ENCODE assay signal across 1 cellular context in genomic region chr9:113514748-113515147, GRCh38.
TF ChIP-seq lines count a peak whose summit lies in the region.

No MANE protein-coding gene starts in this region.

TF ChIP-seq in IMR-90, 13 proteins besides CTCF, POLR2A, EP300 and RAD21:
- TF ChIP-seq NFE2L2 (IDR thresholded peaks at IDR 0.05; ENCODE audit: low read depth, low read length) (no peak), ELK1 (IDR thresholded peaks at IDR 0.05; ENCODE audit: borderline replicate concordance, low read depth, low read length) (no peak), MAFK (IDR thresholded peaks at IDR 0.05; ENCODE audit: low read depth, low read length) (no peak), RCOR1 (IDR thresholded peaks at IDR 0.05; ENCODE audit: insufficient replicate concordance, low read length) (no peak), SMC3 (IDR thresholded peaks at IDR 0.05; ENCODE audit: low read depth, low read length) (no peak), MAZ (IDR thresholded peaks at IDR 0.05; ENCODE audit: borderline replicate concordance, low read depth, low read length) (no peak), BHLHE40 (IDR thresholded peaks at IDR 0.05; ENCODE audit: low read depth, low read length) (no peak), MXI1 (IDR thresholded peaks at IDR 0.05; ENCODE audit: borderline replicate concordance, low read depth, low read length) (no peak), RFX5 (IDR thresholded peaks at IDR 0.05; ENCODE audit: low read depth, low read length) (no peak), CHD1 (IDR thresholded peaks at IDR 0.05; ENCODE audit: low read depth, low read length) (no peak), CEBPB (IDR thresholded peaks at IDR 0.05; ENCODE audit: low read depth, low read length) (no peak)
- TF ChIP-seq, protein P1, sequence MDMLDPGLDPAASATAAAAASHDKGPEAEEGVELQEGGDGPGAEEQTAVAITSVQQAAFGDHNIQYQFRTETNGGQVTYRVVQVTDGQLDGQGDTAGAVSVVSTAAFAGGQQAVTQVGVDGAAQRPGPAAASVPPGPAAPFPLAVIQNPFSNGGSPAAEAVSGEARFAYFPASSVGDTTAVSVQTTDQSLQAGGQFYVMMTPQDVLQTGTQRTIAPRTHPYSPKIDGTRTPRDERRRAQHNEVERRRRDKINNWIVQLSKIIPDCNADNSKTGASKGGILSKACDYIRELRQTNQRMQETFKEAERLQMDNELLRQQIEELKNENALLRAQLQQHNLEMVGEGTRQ (IDR thresholded peaks at IDR 0.05; ENCODE audit: low read depth, low read length): no peak
